ENCODE assay signal across 11 cellular contexts in genomic region chr3:194296832-194297666, GRCh38. TPM values are rescaled to one million over a fixed set of nuclear protein-coding genes. Genes with fewer than 3 reads are reported as not detected.
DNase-seq lines count a peak whose midpoint lies in the region; ATAC-seq and TF ChIP-seq lines count a peak whose summit lies in the region.
"Had no signal": no experiment of that assay in that cellular context is flagged by ENCODE, and none has a peak within 500 bp of the region (broad histone marks: within the 10 kb centered on the region; RNA-seq: fewer than 3 reads in every experiment).

No MANE protein-coding gene starts in this region.

- no peak for TF ChIP-seq CTCF in fibroblast of pulmonary artery (IDR thresholded peaks at IDR 0.05; ENCODE audit: low read length, missing control alignments)

- H3K4me3 Mint-ChIP-seq in stimulated activated naive CD8-positive, alpha-beta T cell treated with anti-CD3 and anti-CD28 coated beads, Interleukin-15, amount 100 ng/mL, for 72 hours = no peak overlapping the region
- no peak overlapping the region for H3K4me3 Mint-ChIP-seq in activated T-helper 17 cell treated with anti-CD3 and anti-CD28 coated beads, Interleukin-2, amount 50 U/mL, for 72 hours
- H3K4me3 Mint-ChIP-seq: activated naive CD4-positive, alpha-beta T cell treated with anti-CD3 and anti-CD28 coated beads, Interleukin-2, amount 10 ng/mL, durations not matched to agents 7 days and 5 days; stimulated activated naive CD8-positive, alpha-beta T cell treated with anti-CD3 and anti-CD28 coated beads, Interleukin-15, Interleukin-2, amounts not matched to agents 100 ng/mL and 50 ng/mL, for 24 hours had no signal

- H3K36me3 Mint-ChIP-seq in activated T-helper 17 cell treated with anti-CD3 and anti-CD28 coated beads, Interleukin-2, amount 50 U/mL, for 72 hours (ENCODE audit: low read depth) = no peaks in the 10 kb centered on the region

- peak; percentile 74 for ATAC-seq in stimulated activated naive CD8-positive, alpha-beta T cell treated with anti-CD3 and anti-CD28 coated beads, Interleukin-15, amount 100 ng/mL, for 72 hours
- ATAC-seq in stimulated activated naive CD8-positive, alpha-beta T cell treated with anti-CD3 and anti-CD28 coated beads, Interleukin-15, Interleukin-2, amounts not matched to agents 100 U/mL and 50 U/mL, for 24 hours = no peak
- ATAC-seq in GM21423 (IDR thresholded peaks at IDR 0.05; ENCODE audit: unreplicated experiment) = no peak
- ATAC-seq in activated T-helper 17 cell treated with anti-CD3 and anti-CD28 coated beads, Interleukin-2, amount 50 U/mL, for 72 hours (replicated peaks) = no peak
- no peak for ATAC-seq in GM19324 (IDR thresholded peaks at IDR 0.05; ENCODE audit: low FRiP score, unreplicated experiment)

- no peak overlapping the region for H3K27ac Mint-ChIP-seq in stimulated activated naive CD8-positive, alpha-beta T cell treated with anti-CD3 and anti-CD28 coated beads, Interleukin-15, amount 100 ng/mL, for 72 hours
- no peak overlapping the region for H3K27ac Mint-ChIP-seq in activated T-helper 17 cell treated with anti-CD3 and anti-CD28 coated beads, Interleukin-2, amount 50 U/mL, for 72 hours
- H3K27ac Mint-ChIP-seq: stimulated activated naive CD8-positive, alpha-beta T cell treated with anti-CD3 and anti-CD28 coated beads, Interleukin-15, Interleukin-2, amounts not matched to agents 100 ng/mL and 50 ng/mL, for 24 hours had no signal

- H3K4me3 ChIP-seq in fibroblast of pulmonary artery (replicated peaks; ENCODE audit: low read depth, low read length) = peak overlapping the region; percentile 21

- peaks cover 33% of the 10 kb centered on the region for H3K27me3 Mint-ChIP-seq in stimulated activated naive CD8-positive, alpha-beta T cell treated with anti-CD3 and anti-CD28 coated beads, Interleukin-15, amount 100 ng/mL, for 72 hours
- no peaks in the 10 kb centered on the region for H3K27me3 Mint-ChIP-seq in activated T-helper 17 cell treated with anti-CD3 and anti-CD28 coated beads, Interleukin-2, amount 50 U/mL, for 72 hours

- H3K9me3 Mint-ChIP-seq in stimulated activated naive CD8-positive, alpha-beta T cell treated with anti-CD3 and anti-CD28 coated beads, Interleukin-15, amount 100 ng/mL, for 72 hours = no peaks in the 10 kb centered on the region
- H3K9me3 Mint-ChIP-seq in activated T-helper 17 cell treated with anti-CD3 and anti-CD28 coated beads, Interleukin-2, amount 50 U/mL, for 72 hours = no peaks in the 10 kb centered on the region
- H3K9me3 Mint-ChIP-seq: stimulated activated naive CD8-positive, alpha-beta T cell treated with anti-CD3 and anti-CD28 coated beads, Interleukin-15, Interleukin-2, amounts not matched to agents 100 ng/mL and 50 ng/mL, for 24 hours had no signal

- no peak for DNase-seq in stimulated activated naive CD8-positive, alpha-beta T cell treated with anti-CD3 and anti-CD28 coated beads, Interleukin-15, amount 100 ng/mL, for 72 hours
- DNase-seq in stimulated activated naive CD8-positive, alpha-beta T cell treated with anti-CD3 and anti-CD28 coated beads, Interleukin-15, Interleukin-2, amounts not matched to agents 100 U/mL and 50 U/mL, for 24 hours = no peak
- no peak for DNase-seq in fibroblast of pulmonary artery (ENCODE audit: low read depth)
- peak; percentile 27 for DNase-seq in myocyte (ENCODE audit: low read depth)
- DNase-seq in GM19240 (ENCODE audit: insufficient read length, low spot score) = no peak
- DNase-seq: activated naive CD4-positive, alpha-beta T cell treated with anti-CD3 and anti-CD28 coated beads, Interleukin-2, amount 10 ng/mL, durations not matched to agents 7 days and 5 days; SIG-M5 had no signal

- H3K4me1 Mint-ChIP-seq in stimulated activated naive CD8-positive, alpha-beta T cell treated with anti-CD3 and anti-CD28 coated beads, Interleukin-15, amount 100 ng/mL, for 72 hours = peaks cover 8% of the 10 kb centered on the region
- H3K4me1 Mint-ChIP-seq in activated T-helper 17 cell treated with anti-CD3 and anti-CD28 coated beads, Interleukin-2, amount 50 U/mL, for 72 hours = no peaks in the 10 kb centered on the region

RNA-seq across cellular contexts. Expression of gene CPN2, which starts 54.1 kb away (rescaled TPM):
- total RNA-seq in myocyte = not detected in 2 replicates
- not detected for polyA plus RNA-seq in myocyte (2012)
- total RNA-seq in activated T-helper 17 cell treated with anti-CD3 and anti-CD28 coated beads, Interleukin-2, amount 50 U/mL, for 72 hours = not detected
